Comparison of ENCODE assay signal across 8 cellular contexts in genomic region chr19:39481676-39482075, GRCh38. TPM values are rescaled to one million over a fixed set of nuclear protein-coding genes. Genes with fewer than 3 reads are reported as not detected.
A peak's percentile ranks its signal among the peaks of the same experiment; 100 is the strongest.
DNase-seq lines count a peak whose midpoint lies in the region; ATAC-seq, FAIRE-seq and TF ChIP-seq lines count a peak whose summit lies in the region.

No MANE protein-coding gene starts in this region.

- peak overlapping the region; percentile 94 to 97 for H3K4me3 Mint-ChIP-seq in activated T-cell treated with anti-CD3 and anti-CD28 coated beads, Interleukin-2, amount 50 U/mL, for 72 hours
- peak overlapping the region; percentile 93 for H3K4me3 Mint-ChIP-seq in astrocyte (ENCODE audit: unreplicated experiment)

- FAIRE-seq in astrocyte (lab: Jason Lieb, UNC) = no peak

- no peak for TF ChIP-seq POLR2A in right lobe of liver (IDR thresholded peaks at IDR 0.05)

- peaks cover 13% of the 10 kb centered on the region for H4K20me1 ChIP-seq in astrocyte (ENCODE audit: insufficient read depth, low read length)

- H3K79me2 ChIP-seq in astrocyte (ENCODE audit: insufficient read depth, low read length) = peaks cover 45% of the 10 kb centered on the region

- 59% methylated on average over 4 of the region's 11 CpGs for WGBS in right lobe of liver (ENCODE audit: insufficient coverage, low coverage, low lambda C conversion rate, missing lambda C conversion rate)

- ATAC-seq in activated T-cell treated with anti-CD3 and anti-CD28 coated beads, Interleukin-2, amount 50 U/mL, for 72 hours (replicated peaks in 1 of 2) = no peak
- ATAC-seq in right lobe of liver = no peak
- ATAC-seq in HG03565 (IDR thresholded peaks at IDR 0.05; ENCODE audit: unreplicated experiment) = no peak

- H3K9me3 ChIP-seq in astrocyte (ENCODE audit: insufficient read depth, low read depth, low read length) (no peaks in the 10 kb centered on the region), right lobe of liver (no peaks in the 10 kb centered on the region), tibial artery (no peaks in the 10 kb centered on the region)

- peaks cover under 1 to 9% of the 10 kb centered on the region in 2 donors for H3K36me3 Mint-ChIP-seq in activated T-cell treated with anti-CD3 and anti-CD28 coated beads, Interleukin-2, amount 50 U/mL, for 72 hours (ENCODE audit: insufficient read depth in 2 of 2)
- peaks cover 7% of the 10 kb centered on the region for H3K36me3 Mint-ChIP-seq in astrocyte (ENCODE audit: low read depth, unreplicated experiment)

- no peak for TF ChIP-seq CTCF in astrocyte (IDR thresholded peaks at IDR 0.05; ENCODE audit: insufficient read depth, low read depth, low read length)
- TF ChIP-seq CTCF in right lobe of liver (IDR thresholded peaks at IDR 0.05) = no peak
- TF ChIP-seq CTCF in tibial artery (IDR thresholded peaks at IDR 0.05) = no peak

- H3K4me1 Mint-ChIP-seq in activated T-cell treated with anti-CD3 and anti-CD28 coated beads, Interleukin-2, amount 50 U/mL, for 72 hours (ENCODE audit: low read depth) = peaks cover 26% of the 10 kb centered on the region
- peaks cover 12% of the 10 kb centered on the region for H3K4me1 Mint-ChIP-seq in astrocyte (ENCODE audit: low read depth, unreplicated experiment)

- no peaks in the 10 kb centered on the region for H3K9me3 Mint-ChIP-seq in activated T-cell treated with anti-CD3 and anti-CD28 coated beads, Interleukin-2, amount 50 U/mL, for 72 hours
- no peaks in the 10 kb centered on the region for H3K9me3 Mint-ChIP-seq in astrocyte (ENCODE audit: unreplicated experiment)

- peaks cover 17% of the 10 kb centered on the region for H3K4me1 ChIP-seq in astrocyte (ENCODE audit: insufficient read depth, low read length)
- peaks cover 0 to 9% (median 3%) of the 10 kb centered on the region in 4 donors for H3K4me1 ChIP-seq in right lobe of liver
- peaks cover 0 to 21% (median 13%) of the 10 kb centered on the region in 4 donors for H3K4me1 ChIP-seq in tibial artery

- H3K4me3 ChIP-seq in astrocyte (ENCODE audit: insufficient read depth, low read depth, low read length) = peak overlapping the region; percentile 97
- peak overlapping the region; percentile 72 to 91 (median 82) for H3K4me3 ChIP-seq in right lobe of liver
- H3K4me3 ChIP-seq in tibial artery = peak overlapping the region; percentile 89 to 95

- intact Hi-C loops in right lobe of liver (cut with DNase I) (no loop called here), tibial artery (cut with DNase I; ENCODE audit: low total_unique reads) (loop anchor here (2.0 kb wide), 2 partner anchors 35 to 57 kb away; no protein-coding TSS in a partner anchor)

- no peaks in the 10 kb centered on the region for H3K27me3 Mint-ChIP-seq in activated T-cell treated with anti-CD3 and anti-CD28 coated beads, Interleukin-2, amount 50 U/mL, for 72 hours (ENCODE audit: low read depth)
- no peaks in the 10 kb centered on the region for H3K27me3 Mint-ChIP-seq in astrocyte (ENCODE audit: low read depth, unreplicated experiment)

- H3K4me2 ChIP-seq in astrocyte (ENCODE audit: low read length) = peak overlapping the region; percentile 99

- H2AFZ ChIP-seq in astrocyte (ENCODE audit: low read depth, low read length) = no peak overlapping the region

- peaks cover 14% of the 10 kb centered on the region for H3K36me3 ChIP-seq in astrocyte (ENCODE audit: insufficient read depth, low read length)
- H3K36me3 ChIP-seq in right lobe of liver = peaks cover 0 to 13% (median 3%) of the 10 kb centered on the region in 4 donors
- peaks cover 15 to 40% (median 22%) of the 10 kb centered on the region in 3 donors for H3K36me3 ChIP-seq in tibial artery

- DNase-seq in activated T-cell treated with anti-CD3 and anti-CD28 coated beads, Interleukin-2, amount 50 U/mL, for 72 hours = no peak
- DNase-seq in activated T-cell treated with anti-CD3 and anti-CD28 coated beads, Interleukin-2, amount 50 U/mL, for 1 hour = no peak
- DNase-seq in astrocyte (ENCODE audit: low read depth) (no peak), right lobe of liver (no peak), tibial artery (no peak), caudate nucleus (lab: John Stamatoyannopoulos, UW) (no peak), NCI-H1092 treated with DMSO at 0.1 percent for 48 hours (lab: John Stamatoyannopoulos, UW) (no peak)

- peak overlapping the region; percentile 99 for H3K9ac ChIP-seq in astrocyte (ENCODE audit: low read length)

- H3K27ac ChIP-seq in astrocyte (ENCODE audit: low read depth, low read length) (peak overlapping the region; percentile 87), right lobe of liver (no peak overlapping the region), tibial artery (peak overlapping the region in 1 of 2 donors; percentile 87), caudate nucleus (ENCODE audit: low read depth, low read length) (no peak overlapping the region)

- peak overlapping the region; percentile 84 for H3K27ac Mint-ChIP-seq in activated T-cell treated with anti-CD3 and anti-CD28 coated beads, Interleukin-2, amount 50 U/mL, for 72 hours
- H3K27ac Mint-ChIP-seq in astrocyte (ENCODE audit: unreplicated experiment) = peak overlapping the region; percentile 78

- H3K27me3 ChIP-seq in astrocyte (ENCODE audit: insufficient read depth, low read length) (no peaks in the 10 kb centered on the region), right lobe of liver (no peaks in the 10 kb centered on the region), tibial artery (no peaks in the 10 kb centered on the region)

RNA-seq across cellular contexts. Expression of gene TIMM50, which starts 1.0 kb away (rescaled TPM):
- 10 to 100 TPM; 52.4 to 55.8 TPM for total RNA-seq in activated T-cell treated with anti-CD3 and anti-CD28 coated beads, Interleukin-2, amount 50 U/mL, for 72 hours
- total RNA-seq in astrocyte (85.3 and 97.2 TPM in 2 replicates), right lobe of liver (10 to 100 TPM; 28.1 to 48.1 (median 31.3) TPM)

RNA-seq across cellular contexts. Expression of gene DLL3, which starts 17.1 kb away (rescaled TPM):
- total RNA-seq in activated T-cell treated with anti-CD3 and anti-CD28 coated beads, Interleukin-2, amount 50 U/mL, for 72 hours = 1 to 10 TPM in 1 of 2 donors, under 1 TPM in 1; 0.72 to 1.1 TPM
- 0.84 and 0.89 TPM in 2 replicates for total RNA-seq in astrocyte
- not detected for total RNA-seq in right lobe of liver

RNA-seq across cellular contexts. Expression of gene SELENOV, which starts 33.3 kb away (rescaled TPM):
- not detected for total RNA-seq in activated T-cell treated with anti-CD3 and anti-CD28 coated beads, Interleukin-2, amount 50 U/mL, for 72 hours
- total RNA-seq in astrocyte (not detected in 2 replicates), right lobe of liver (not detected)

RNA-seq across cellular contexts. Expression of gene SUPT5H, which starts 36.3 kb away (rescaled TPM):
- 100 to 1,000 TPM; 192 to 201 TPM for total RNA-seq in activated T-cell treated with anti-CD3 and anti-CD28 coated beads, Interleukin-2, amount 50 U/mL, for 72 hours
- total RNA-seq in astrocyte = 163 and 171 TPM in 2 replicates
- 10 to 100 TPM; 42.3 to 60.8 (median 54.7) TPM for total RNA-seq in right lobe of liver

RNA-seq across cellular contexts. Expression of gene RPS16, which starts 45.9 kb away (rescaled TPM):
- 1,000 to 10,000 TPM; 3,177 to 3,644 TPM for total RNA-seq in activated T-cell treated with anti-CD3 and anti-CD28 coated beads, Interleukin-2, amount 50 U/mL, for 72 hours
- total RNA-seq in astrocyte (1,194 and 1,329 TPM in 2 replicates), right lobe of liver (100 to 1,000 TPM; 448 to 643 (median 568) TPM)
